15 cellular contexts compared by ENCODE assay signal in the genomic region with DNA sequence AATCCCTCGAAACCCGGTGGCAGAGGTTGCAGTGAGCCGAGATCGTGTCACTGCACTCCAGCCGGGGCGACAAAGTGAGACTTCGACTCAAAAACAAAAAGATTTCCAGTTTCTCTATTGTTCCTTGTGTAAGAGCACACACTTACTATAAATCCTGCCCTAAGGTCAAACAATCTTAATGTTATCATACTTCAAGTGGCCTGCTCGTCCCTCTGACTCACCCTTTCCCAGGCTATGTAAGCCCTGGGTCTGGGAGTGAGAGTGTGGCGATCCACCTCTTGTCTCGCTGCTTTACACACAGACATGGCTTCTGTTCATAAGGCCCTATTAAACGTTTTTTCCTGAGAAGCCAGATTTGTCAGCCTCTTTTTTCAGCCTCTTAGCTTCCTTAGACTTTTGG. TPM values are rescaled to one million over a fixed set of nuclear protein-coding genes. Genes with fewer than 3 reads are reported as not detected.
DNase-seq lines count a peak whose midpoint lies in the region; ATAC-seq, FAIRE-seq and TF ChIP-seq lines count a peak whose summit lies in the region.
"Had no signal": no experiment of that assay in that cellular context is flagged by ENCODE, and none has a peak within 500 bp of the region (broad histone marks: within the 10 kb centered on the region; RNA-seq: fewer than 3 reads in every experiment).

No MANE protein-coding gene starts in this region.

- H3K9me3 Mint-ChIP-seq in activated CD8-positive, alpha-beta T cell treated with anti-CD3 and anti-CD28 coated beads, Interleukin-2, amount 10 ng/mL, durations not matched to agents 7 days and 5 days (ENCODE audit: insufficient read depth) = no peaks in the 10 kb centered on the region
- H3K9me3 Mint-ChIP-seq: activated T-helper 2 cell treated with anti-CD3 and anti-CD28 coated beads, Interferon-gamma antibody, Interleukin-2, Interleukin-4, amounts not matched to agents 10 μg/mL and 5 μg/mL and 100 μg/mL, durations not matched to agents 14 hours and 24 hours and 36 hours; neural crest cell; T-helper 1 cell treated with Interleukin-12 subunit alpha and Interleukin-12 subunit beta and Interleukin-4 antibody, amounts not matched to agents 30 μg/mL and 1 μg/mL, for 36 hours had no signal

- H3K4me3 ChIP-seq in liver (ENCODE audit: low read depth in 1 of 3, low read length in 3 of 3) (no peak overlapping the region), HepG2 (replicated peaks in 1 of 3; ENCODE audit: insufficient read depth in 1 of 3, low read depth in 2 of 3, low read length in 3 of 3) (no peak overlapping the region)

- CTCF ChIA-PET in HepG2 (lab: Yijun Ruan, JAX; ENCODE audit: low intra/inter-chr PET ratio, low total read pairs) = no interaction called here
- CTCF ChIA-PET in activated CD8-positive, alpha-beta T cell treated with anti-CD3 and anti-CD28 coated beads, Interleukin-2, amount 10 ng/mL, durations not matched to agents 7 days and 5 days (lab: Charles Lee) = no interaction called here

- no peak overlapping the region for H2AFZ ChIP-seq in HepG2 (ENCODE audit: low read length)

- no peak for DNase-seq in HepG2 (ENCODE audit: low spot score)
- DNase-seq in amniotic epithelial cell (ENCODE audit: low read depth) = peak; percentile 90
- peak; percentile 51 for DNase-seq in iris pigment epithelial cell (ENCODE audit: low read depth)
- DNase-seq in urothelium cell line (ENCODE audit: low spot score) = peak; percentile 71
- no peak for DNase-seq in GDM1 (lab: John Stamatoyannopoulos, UW)
- no peak for DNase-seq in activated CD8-positive, alpha-beta T cell treated with anti-CD3 and anti-CD28 coated beads, Interleukin-2, amount 10 ng/mL, durations not matched to agents 7 days and 5 days
- DNase-seq: activated CD4-positive, alpha-beta T cell treated with anti-CD3 and anti-CD28 coated beads, Interleukin-2, amount 50 U/mL, for 1 hour; kidney; NCI-H2171 treated with DMSO at 0.1 percent for 48 hours; stimulated activated CD4-positive, alpha-beta T cell treated with anti-CD3 and anti-CD28 coated beads, Interleukin-15, amount 100 ng/mL, for 24 hours had no signal

- no peaks in the 10 kb centered on the region for H3K79me2 ChIP-seq in HepG2 (ENCODE audit: insufficient read depth, low read length)

- no peak overlapping the region for H3K4me3 Mint-ChIP-seq in activated CD8-positive, alpha-beta T cell treated with anti-CD3 and anti-CD28 coated beads, Interleukin-2, amount 10 ng/mL, durations not matched to agents 7 days and 5 days
- H3K4me3 Mint-ChIP-seq: neural crest cell; T-helper 1 cell treated with Interleukin-12 subunit alpha and Interleukin-12 subunit beta and Interleukin-4 antibody, amounts not matched to agents 30 μg/mL and 1 μg/mL, for 36 hours had no signal

- no peak for TF ChIP-seq POLR2A in HepG2 (IDR thresholded peaks at IDR 0.05; ENCODE audit: insufficient read depth in 1 of 2, low read depth in 2 of 2, low read length in 2 of 2)

- no peaks in the 10 kb centered on the region for H3K36me3 Mint-ChIP-seq in activated CD8-positive, alpha-beta T cell treated with anti-CD3 and anti-CD28 coated beads, Interleukin-2, amount 10 ng/mL, durations not matched to agents 7 days and 5 days (ENCODE audit: low read depth)

- no peak for TF ChIP-seq RAD21 in liver (IDR thresholded peaks at IDR 0.05)
- no peak for TF ChIP-seq RAD21 in HepG2 (CRISPR knock-in tag; IDR thresholded peaks at IDR 0.05)

- peaks cover 3% of the 10 kb centered on the region for H3K4me1 Mint-ChIP-seq in activated CD8-positive, alpha-beta T cell treated with anti-CD3 and anti-CD28 coated beads, Interleukin-2, amount 10 ng/mL, durations not matched to agents 7 days and 5 days (ENCODE audit: low read depth)

- in situ Hi-C loops in HepG2 (cut with HindIII; ENCODE audit: extremely low pct_ligation_motif_present, low pct_unique_long_range_greater_than_20kb) = no loop called here

- no peaks in the 10 kb centered on the region for H3K4me1 ChIP-seq in liver (ENCODE audit: control insufficient read depth in 4 of 4, insufficient read depth in 4 of 4, low read length in 3 of 4)
- peaks cover 56% of the 10 kb centered on the region for H3K4me1 ChIP-seq in HepG2 (ENCODE audit: insufficient read depth, low read length)

- ATAC-seq in HepG2 (no peak), GM19452 (IDR thresholded peaks at IDR 0.05; ENCODE audit: unreplicated experiment) (no peak)
- no peak for ATAC-seq in activated CD8-positive, alpha-beta T cell treated with anti-CD3 and anti-CD28 coated beads, Interleukin-2, amount 10 ng/mL, durations not matched to agents 7 days and 5 days

- H3K9me3 ChIP-seq in liver (ENCODE audit: control insufficient read depth in 4 of 4, low read length in 3 of 4) = no peaks in the 10 kb centered on the region
- no peaks in the 10 kb centered on the region for H3K9me3 ChIP-seq in HepG2 (ENCODE audit: low read length)

- TF ChIP-seq EP300 in HepG2 (IDR thresholded peaks at IDR 0.05; ENCODE audit: low read depth in 2 of 2, low read length in 2 of 2) (no peak), HepG2 (CRISPR knock-in tag; IDR thresholded peaks at IDR 0.05; ENCODE audit: borderline replicate concordance) (no peak)

- no peaks in the 10 kb centered on the region for H4K20me1 ChIP-seq in HepG2 (ENCODE audit: insufficient read depth, low read length)

- POLR2A ChIA-PET in HepG2 (lab: Yijun Ruan, JAX) = no interaction called here
- POLR2A ChIA-PET in activated CD8-positive, alpha-beta T cell treated with anti-CD3 and anti-CD28 coated beads, Interleukin-2, amount 10 ng/mL, durations not matched to agents 7 days and 5 days (lab: Charles Lee) = no interaction called here

- H3K36me3 ChIP-seq in liver (ENCODE audit: control insufficient read depth in 4 of 4, insufficient read depth in 3 of 4, low read depth in 1 of 4, low read length in 3 of 4) (no peaks in the 10 kb centered on the region), HepG2 (replicated peaks in 1 of 2; ENCODE audit: control insufficient read depth in 1 of 2, insufficient read depth in 2 of 2, low read length in 2 of 2) (no peaks in the 10 kb centered on the region)

- no peak overlapping the region for H3K4me2 ChIP-seq in HepG2 (ENCODE audit: low read depth, low read length)

- H3K27me3 ChIP-seq in liver (ENCODE audit: control insufficient read depth in 4 of 4, insufficient read depth in 4 of 4, low read length in 3 of 4) (no peaks in the 10 kb centered on the region), HepG2 (ENCODE audit: control insufficient read depth in 1 of 2, insufficient read depth in 2 of 2, low read length in 2 of 2) (no peaks in the 10 kb centered on the region)

- H3K27ac ChIP-seq in liver (ENCODE audit: low read depth in 1 of 2, low read length in 2 of 2) (peak overlapping the region; percentile 7 to 28), HepG2 (ENCODE audit: extremely low read length, insufficient read depth, low read length) (no peak overlapping the region)

- H3K9ac ChIP-seq in liver (ENCODE audit: low read depth in 1 of 2, low read length in 2 of 2) (no peak overlapping the region), HepG2 (ENCODE audit: insufficient read depth, low read depth, low read length) (no peak overlapping the region)

- WGBS in liver = 84% methylated on average over 11 of the region's 11 CpGs
- WGBS in HepG2 (ENCODE audit: low lambda C conversion rate) = 86% methylated on average over 11 of the region's 11 CpGs

- BruUV-seq in HepG2 (replicated peaks; lab: Mats Ljungman, UMichigan) = no TSS peak

- no peak overlapping the region for H3K27ac Mint-ChIP-seq in activated CD8-positive, alpha-beta T cell treated with anti-CD3 and anti-CD28 coated beads, Interleukin-2, amount 10 ng/mL, durations not matched to agents 7 days and 5 days
- H3K27ac Mint-ChIP-seq: activated T-helper 2 cell treated with anti-CD3 and anti-CD28 coated beads, Interferon-gamma antibody, Interleukin-2, Interleukin-4, amounts not matched to agents 10 μg/mL and 5 μg/mL and 100 μg/mL, durations not matched to agents 14 hours and 24 hours and 36 hours; T-helper 1 cell treated with Interleukin-12 subunit alpha and Interleukin-12 subunit beta and Interleukin-4 antibody, amounts not matched to agents 30 μg/mL and 1 μg/mL, for 36 hours had no signal

- H3K27me3 Mint-ChIP-seq in activated CD8-positive, alpha-beta T cell treated with anti-CD3 and anti-CD28 coated beads, Interleukin-2, amount 10 ng/mL, durations not matched to agents 7 days and 5 days (ENCODE audit: low read depth) = no peaks in the 10 kb centered on the region

- no peak for FAIRE-seq in HepG2 (lab: Jason Lieb, UNC)
- no peak for FAIRE-seq in urothelium cell line (lab: Jason Lieb, UNC)
- FAIRE-seq: kidney had no signal

- TF ChIP-seq CTCF in liver (IDR thresholded peaks at IDR 0.05; ENCODE audit: low read depth, low read length, missing input control) (no peak), HepG2 (CRISPR knock-in tag; IDR thresholded peaks at IDR 0.05) (no peak)

- intact Hi-C loops in HepG2 (cut with micrococcal nuclease; ENCODE audit: unreplicated experiment) = no loop called here

RNA-seq across cellular contexts. Expression of gene A4GALT, which starts 24.4 kb away (rescaled TPM):
- total RNA-seq in liver (1 to 10 TPM; 2.3 to 8.2 TPM), HepG2 (2016; rRNA removed; fragmentation: Illumina TruSeq; extraction: Trizol) (0.09 TPM in 1 of 2 replicates, not detected in the other)
- polyA plus RNA-seq in liver (1 to 10 TPM; 1.6 to 1.8 TPM), HepG2 (2011; rRNA removed) (1.1 and 2.7 TPM in 2 replicates)
- not detected in 2 replicates for total RNA-seq in HepG2 (2016; cell fraction: cytosol; rRNA removed; fragmentation: Illumina TruSeq; extraction: Trizol; ENCODE audit: low read depth)
- not detected in 2 replicates for total RNA-seq in HepG2 (2016; cell fraction: insoluble cytoplasmic fraction; rRNA removed; fragmentation: Illumina TruSeq; extraction: Trizol)
- total RNA-seq in HepG2 (2016; cell fraction: membrane; rRNA removed; fragmentation: Illumina TruSeq; extraction: Trizol) = not detected in 2 replicates
- not detected in 2 replicates for total RNA-seq in HepG2 (2016; cell fraction: nucleus; rRNA removed; fragmentation: Illumina TruSeq; extraction: Trizol)
- 2.5 and 4.5 TPM in 2 replicates for polyA plus RNA-seq in HepG2 (2011; cell fraction: cytosol; rRNA removed)
- polyA plus RNA-seq in HepG2 (2011; cell fraction: nucleus; rRNA removed) = 3.2 and 3.6 TPM in 2 replicates
- polyA plus RNA-seq in HepG2 (2012) = 0.74 and 1.8 TPM in 2 replicates
- polyA plus RNA-seq in HepG2 (2016; cell fraction: cytosol; fragmentation: Illumina TruSeq; extraction: Trizol; ENCODE audit: low read depth) = not detected in 2 replicates
- 0.15 TPM in 1 of 2 replicates, not detected in the other for polyA plus RNA-seq in HepG2 (2016; cell fraction: insoluble cytoplasmic fraction; fragmentation: Illumina TruSeq; extraction: Trizol; ENCODE audit: low read depth)
- 0.09 TPM in 1 of 2 replicates, not detected in the other for polyA plus RNA-seq in HepG2 (2016; cell fraction: membrane; fragmentation: Illumina TruSeq; extraction: Trizol; ENCODE audit: low read depth)
- polyA plus RNA-seq in HepG2 (2016; cell fraction: nucleus; fragmentation: Illumina TruSeq; extraction: Trizol; ENCODE audit: insufficient read depth, low read depth) = not detected in 2 replicates
- polyA minus RNA-seq in HepG2 (2011; rRNA and poly(A)+ RNA removed; ENCODE audit: low replicate concordance) = 7.6 and 7.8 TPM in 2 replicates
- polyA minus RNA-seq in HepG2 (2011; cell fraction: cytosol; rRNA and poly(A)+ RNA removed) = 1.5 and 2.5 TPM in 2 replicates
- polyA minus RNA-seq in HepG2 (2011; cell fraction: nucleus; rRNA and poly(A)+ RNA removed) = 2.1 and 2.9 TPM in 2 replicates
- total RNA-seq in activated CD8-positive, alpha-beta T cell treated with anti-CD3 and anti-CD28 coated beads, Interleukin-2, amount 10 ng/mL, durations not matched to agents 7 days and 5 days = under 1 TPM in 1 of 2 experiments, not detected in 1; 0.16 TPM
- total RNA-seq: activated T-helper 2 cell treated with anti-CD3 and anti-CD28 coated beads, Interferon-gamma antibody, Interleukin-2, Interleukin-4, amounts not matched to agents 10 μg/mL and 5 μg/mL and 100 μg/mL, durations not matched to agents 14 hours and 24 hours and 36 hours had no signal

Comparison
In these comparisons a context has a peak if more than half of its experiments do, and no peak if none do; other contexts are left out.
1. DNase-seq: peak in amniotic epithelial cell (single experiment), iris pigment epithelial cell (single experiment) and urothelium cell line (single experiment); none in HepG2 (single experiment), GDM1 (single experiment) and activated CD8-positive, alpha-beta T cell treated with anti-CD3 and anti-CD28 coated beads, Interleukin-2, amount 10 ng/mL, durations not matched to agents 7 days and 5 days (single experiment).